Comparison of ENCODE assay signal across 1 cellular context in genomic region chr12:85564786-85565185, GRCh38.
TF ChIP-seq lines count a peak whose summit lies in the region.

No MANE protein-coding gene starts in this region.

TF ChIP-seq in SK-N-SH, 30 proteins besides CTCF, POLR2A, EP300 and RAD21 (continued from another document):
- TF ChIP-seq, protein P1, sequence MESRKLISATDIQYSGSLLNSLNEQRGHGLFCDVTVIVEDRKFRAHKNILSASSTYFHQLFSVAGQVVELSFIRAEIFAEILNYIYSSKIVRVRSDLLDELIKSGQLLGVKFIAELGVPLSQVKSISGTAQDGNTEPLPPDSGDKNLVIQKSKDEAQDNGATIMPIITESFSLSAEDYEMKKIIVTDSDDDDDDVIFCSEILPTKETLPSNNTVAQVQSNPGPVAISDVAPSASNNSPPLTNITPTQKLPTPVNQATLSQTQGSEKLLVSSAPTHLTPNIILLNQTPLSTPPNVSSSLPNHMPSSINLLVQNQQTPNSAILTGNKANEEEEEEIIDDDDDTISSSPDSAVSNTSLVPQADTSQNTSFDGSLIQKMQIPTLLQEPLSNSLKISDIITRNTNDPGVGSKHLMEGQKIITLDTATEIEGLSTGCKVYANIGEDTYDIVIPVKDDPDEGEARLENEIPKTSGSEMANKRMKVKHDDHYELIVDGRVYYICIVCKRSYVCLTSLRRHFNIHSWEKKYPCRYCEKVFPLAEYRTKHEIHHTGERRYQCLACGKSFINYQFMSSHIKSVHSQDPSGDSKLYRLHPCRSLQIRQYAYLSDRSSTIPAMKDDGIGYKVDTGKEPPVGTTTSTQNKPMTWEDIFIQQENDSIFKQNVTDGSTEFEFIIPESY (IDR thresholded peaks at IDR 0.05; ENCODE audit: borderline replicate concordance, low read depth), result no peak
- TF ChIP-seq FOXJ3 (CRISPR knock-in tag; IDR thresholded peaks at IDR 0.05) (no peak), RCOR1 (IDR thresholded peaks at IDR 0.05; ENCODE audit: low read length) (no peak)
